Comparison of ENCODE assay signal across 8 cellular contexts in genomic region chr3:30286007-30286669, GRCh38.
DNase-seq lines count a peak whose midpoint lies in the region; ATAC-seq, FAIRE-seq and TF ChIP-seq lines count a peak whose summit lies in the region.

No MANE protein-coding gene starts in this region.

- TF ChIP-seq POLR2A in suprapubic skin (IDR thresholded peaks at IDR 0.05): no peak

- H3K27ac ChIP-seq in keratinocyte (ENCODE audit: control insufficient read depth, insufficient read depth, low read length) (peak overlapping the region; percentile 56), suprapubic skin (peak overlapping the region; percentile 60)
- H3K27ac ChIP-seq in naive thymus-derived CD4-positive, alpha-beta T cell (ENCODE audit: low read depth, low read length): no peak overlapping the region

- WGBS in suprapubic skin: 9% methylated on average over 1 of the region's 1 CpG

- ATAC-seq in naive thymus-derived CD4-positive, alpha-beta T cell: no peak

- no peak for TF ChIP-seq EP300 in suprapubic skin (IDR thresholded peaks at IDR 0.05)

- peaks cover 4% of the 10 kb centered on the region for H3K9me3 Mint-ChIP-seq in mesothelial cell of epicardium
- peaks cover 0 to 10% (median 0%) of the 10 kb centered on the region in 11 donors for H3K9me3 Mint-ChIP-seq in naive thymus-derived CD4-positive, alpha-beta T cell

- no peaks in the 10 kb centered on the region for H3K27me3 Mint-ChIP-seq in mesothelial cell of epicardium (ENCODE audit: low read depth)
- no peaks in the 10 kb centered on the region for H3K27me3 Mint-ChIP-seq in naive thymus-derived CD4-positive, alpha-beta T cell

- no peaks in the 10 kb centered on the region for H4K20me1 ChIP-seq in keratinocyte (ENCODE audit: control insufficient read depth, extremely low read depth, insufficient read depth, low read length)

- DNase-seq in AG20443 (ENCODE audit: low spot score) (peak; percentile 76), Kasumi-1 (lab: John Stamatoyannopoulos, UW) (peak; percentile 6 to 11), amniotic stem cell (lab: John Stamatoyannopoulos, UW) (peak; percentile 32), keratinocyte (ENCODE audit: low read depth, low spot score) (no peak), suprapubic skin (ENCODE audit: low spot score in 2 of 2) (peak in 1 of 2 donors; percentile 71), mesothelial cell of epicardium (ENCODE audit: low spot score in 2 of 2, unreplicated experiment in 2 of 2) (no peak)
- no peak for DNase-seq in NK-92 treated with Interleukin-12 subunit alpha and Interleukin-12 subunit beta, amount 100 ng/mL, for 24 hours (lab: John Stamatoyannopoulos, UW)
- no peak for DNase-seq in naive thymus-derived CD4-positive, alpha-beta T cell

- H3K4me3 Mint-ChIP-seq in mesothelial cell of epicardium: no peak overlapping the region
- no peak overlapping the region for H3K4me3 Mint-ChIP-seq in naive thymus-derived CD4-positive, alpha-beta T cell

- TF ChIP-seq CTCF in keratinocyte (optimal IDR thresholded peaks at IDR 0.05 in 1 of 3, IDR thresholded peaks at IDR 0.05 in 1 of 3, conservative IDR thresholded peaks at IDR 0.05 in 1 of 3; ENCODE audit: extremely low read depth in 1 of 3, insufficient read depth in 2 of 3, low read length in 3 of 3): no peak
- no peak for TF ChIP-seq CTCF in suprapubic skin (IDR thresholded peaks at IDR 0.05)
- no peak for TF ChIP-seq CTCF in mesothelial cell of epicardium (IDR thresholded peaks at IDR 0.05; ENCODE audit: unreplicated experiment)

- peak; percentile 98 for FAIRE-seq in keratinocyte (lab: Jason Lieb, UNC)

- H3K27me3 ChIP-seq in keratinocyte (ENCODE audit: control insufficient read depth, extremely low read depth, insufficient read depth, low read length) (no peaks in the 10 kb centered on the region), suprapubic skin (no peaks in the 10 kb centered on the region)
- no peaks in the 10 kb centered on the region for H3K27me3 ChIP-seq in naive thymus-derived CD4-positive, alpha-beta T cell (ENCODE audit: control insufficient read depth in 2 of 2, insufficient read depth in 2 of 2, low read length in 2 of 2)

- H3K4me1 ChIP-seq in keratinocyte (ENCODE audit: control insufficient read depth, extremely low read depth, insufficient read depth, low read length): peaks cover 44% of the 10 kb centered on the region
- peaks cover 36% of the 10 kb centered on the region for H3K4me1 ChIP-seq in suprapubic skin
- H3K4me1 ChIP-seq in naive thymus-derived CD4-positive, alpha-beta T cell (ENCODE audit: control insufficient read depth in 2 of 2, insufficient read depth in 2 of 2, low read length in 2 of 2): peaks cover 0 to 9% of the 10 kb centered on the region in 2 donors

- dilution Hi-C loops in keratinocyte (cut with MboI; ENCODE audit: extremely low pct_ligation_motif_present, low sequenced_read_pairs): no loop called here

- H3K36me3 ChIP-seq in keratinocyte (ENCODE audit: control insufficient read depth in 2 of 2, extremely low read depth in 1 of 2, insufficient read depth in 2 of 2, low read length in 2 of 2) (no peaks in the 10 kb centered on the region), suprapubic skin (no peaks in the 10 kb centered on the region)
- H3K36me3 ChIP-seq in naive thymus-derived CD4-positive, alpha-beta T cell (ENCODE audit: control insufficient read depth in 2 of 3, insufficient read depth in 3 of 3, low read length in 3 of 3): no peaks in the 10 kb centered on the region

- no peaks in the 10 kb centered on the region for H3K79me2 ChIP-seq in keratinocyte (ENCODE audit: control insufficient read depth, insufficient read depth, low read length)

- H3K27ac Mint-ChIP-seq in mesothelial cell of epicardium: no peak overlapping the region
- H3K27ac Mint-ChIP-seq in naive thymus-derived CD4-positive, alpha-beta T cell: no peak overlapping the region

- intact Hi-C loops in naive thymus-derived CD4-positive, alpha-beta T cell (cut with micrococcal nuclease): loop anchor here (5.0 kb wide), 2 partner anchors 34 to 61 kb away; no protein-coding TSS in a partner anchor

- no peak overlapping the region for H2AFZ ChIP-seq in keratinocyte (ENCODE audit: control insufficient read depth, low read length)

- no peak overlapping the region for H3K9ac ChIP-seq in keratinocyte (ENCODE audit: control insufficient read depth, extremely low read depth, insufficient read depth, low read length)

- CTCF ChIA-PET in naive thymus-derived CD4-positive, alpha-beta T cell (lab: Charles Lee): no interaction called here

- no peaks in the 10 kb centered on the region for H3K36me3 Mint-ChIP-seq in mesothelial cell of epicardium
- H3K36me3 Mint-ChIP-seq in naive thymus-derived CD4-positive, alpha-beta T cell: peaks cover 0 to 4% (median 0%) of the 10 kb centered on the region in 5 donors

- peaks cover 8% of the 10 kb centered on the region for H3K4me1 Mint-ChIP-seq in mesothelial cell of epicardium
- H3K4me1 Mint-ChIP-seq in naive thymus-derived CD4-positive, alpha-beta T cell: peaks cover 11 to 26% (median 14%) of the 10 kb centered on the region in 7 donors

- H3K9me1 ChIP-seq in keratinocyte (ENCODE audit: control insufficient read depth, extremely low read depth, insufficient read depth, low read length): no peaks in the 10 kb centered on the region

- H3K4me3 ChIP-seq in keratinocyte (ENCODE audit: control insufficient read depth in 2 of 3, extremely low read depth in 1 of 3, insufficient read depth in 2 of 3, low read depth in 1 of 3, low read length in 3 of 3) (no peak overlapping the region), suprapubic skin (no peak overlapping the region)
- no peak overlapping the region for H3K4me3 ChIP-seq in naive thymus-derived CD4-positive, alpha-beta T cell (ENCODE audit: low read length)

- POLR2A ChIA-PET in naive thymus-derived CD4-positive, alpha-beta T cell (lab: Charles Lee): interaction anchor here (0.7 to 1.0 kb wide), 2 partner anchors 11 to 202 kb away, joined by 3 to 4 read pairs; no protein-coding TSS in a partner anchor

- H3K4me2 ChIP-seq in keratinocyte (ENCODE audit: control insufficient read depth, extremely low read depth, insufficient read depth, low read depth, low read length): peak overlapping the region; percentile 67

- H3K9me3 ChIP-seq in keratinocyte (ENCODE audit: control insufficient read depth, low read depth, low read length) (no peaks in the 10 kb centered on the region), suprapubic skin (no peaks in the 10 kb centered on the region)
- H3K9me3 ChIP-seq in naive thymus-derived CD4-positive, alpha-beta T cell (ENCODE audit: control insufficient read depth in 2 of 3, low read length in 3 of 3): no peaks in the 10 kb centered on the region

Comparison
In these comparisons a context has a peak if more than half of its experiments do, and no peak if none do; other contexts are left out.
1. DNase-seq: peak in AG20443 (single experiment), Kasumi-1 (2 of 2) and amniotic stem cell (single experiment); none in keratinocyte (single experiment), mesothelial cell of epicardium (0 of 2), NK-92 treated with Interleukin-12 subunit alpha and Interleukin-12 subunit beta, amount 100 ng/mL, for 24 hours (single experiment) and naive thymus-derived CD4-positive, alpha-beta T cell (0 of 9).